In the genomic region with DNA sequence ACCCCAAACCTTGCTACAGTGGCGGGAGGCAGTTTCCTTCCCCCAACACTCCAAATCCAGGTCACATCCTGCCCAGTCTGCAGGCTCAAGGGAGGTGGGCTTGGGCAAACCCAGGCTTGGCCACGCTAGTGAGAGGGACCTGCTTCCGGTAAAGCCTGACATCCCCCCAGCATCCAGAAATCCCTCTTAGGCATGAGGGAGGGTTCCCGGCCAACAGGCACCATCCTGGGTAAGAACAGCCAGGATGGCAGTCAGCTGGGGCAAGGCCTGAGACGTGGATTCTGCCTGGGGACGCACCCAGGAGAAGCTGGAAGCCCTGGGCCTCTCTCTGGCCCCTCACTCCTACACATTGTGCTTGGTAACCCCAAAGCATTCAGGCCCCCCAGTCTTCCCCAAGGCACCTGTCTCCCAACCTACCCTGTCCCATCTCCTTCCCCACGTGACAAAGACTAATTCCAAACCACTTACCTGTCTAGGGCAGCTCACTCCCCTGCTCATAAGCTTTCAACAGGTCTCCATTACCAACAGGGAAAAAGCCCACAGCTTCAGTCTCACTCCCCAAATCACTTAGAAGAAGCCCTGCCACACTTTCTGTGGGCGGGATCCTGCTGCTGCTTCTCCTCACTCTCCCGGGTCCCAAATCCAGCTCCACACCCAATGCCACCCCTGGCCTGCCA, we compare ENCODE assay signal across 8 cellular contexts. TPM values are rescaled to one million over a fixed set of nuclear protein-coding genes. Genes with fewer than 3 reads are reported as not detected.
DNase-seq lines count a peak whose midpoint lies in the region; ATAC-seq and TF ChIP-seq lines count a peak whose summit lies in the region.

No MANE protein-coding gene starts in this region.

- no peaks in the 10 kb centered on the region for H4K20me1 ChIP-seq in KMS-11 (ENCODE audit: insufficient read depth)

- peak overlapping the region; percentile 86 for H3K4me3 Mint-ChIP-seq in natural killer cell

- no peak for DNase-seq in AG09309 (ENCODE audit: low read depth)
- peak in 1 of 61 donors; percentile 44 for DNase-seq in caudate nucleus (lab: John Stamatoyannopoulos, UW)
- no peak for DNase-seq in natural killer cell
- no peak for DNase-seq in hepatic stellate cell (ENCODE audit: low spot score)
- no peak for DNase-seq in HUDEP-2 (lab: John Stamatoyannopoulos, UW; ENCODE audit: unreplicated experiment in 76 of 76)
- DNase-seq in NCI-H526 treated with DMSO at 0.1 percent for 48 hours (lab: John Stamatoyannopoulos, UW): no peak

- no peaks in the 10 kb centered on the region for H3K27me3 ChIP-seq in KMS-11 (ENCODE audit: insufficient read depth, low read depth)

- H3K36me3 ChIP-seq in KMS-11 (ENCODE audit: insufficient read depth): no peaks in the 10 kb centered on the region

- no peaks in the 10 kb centered on the region for H3K9me3 Mint-ChIP-seq in natural killer cell

- intact Hi-C loops in natural killer cell (cut with micrococcal nuclease): no loop called here

- H3K27ac ChIP-seq in KMS-11 (peak overlapping the region; percentile 42), caudate nucleus (ENCODE audit: low read depth, low read length) (peak overlapping the region; percentile 92)

- ATAC-seq in natural killer cell (no peak), GM19455 (IDR thresholded peaks at IDR 0.05; ENCODE audit: unreplicated experiment) (no peak)

- peak overlapping the region; percentile 96 for H3K4me2 ChIP-seq in KMS-11

- peaks cover 26 to 44% of the 10 kb centered on the region in 2 donors for H3K4me1 Mint-ChIP-seq in natural killer cell

- peak overlapping the region; percentile 44; the same call in 1 of the 2 replicates for H3K9ac ChIP-seq in KMS-11

- H2AFZ ChIP-seq in KMS-11 (ENCODE audit: low read depth): peak overlapping the region; percentile 56

- H3K4me1 ChIP-seq in KMS-11 (ENCODE audit: low read depth, poor library complexity, severe bottlenecking): peaks cover 51% of the 10 kb centered on the region

- H3K4me3 ChIP-seq in AG09309 (ENCODE audit: control insufficient read depth, low read depth, low read length) (peak overlapping the region; percentile 96), KMS-11 (IDR thresholded peaks at IDR 0.05; ENCODE audit: insufficient read depth, low read depth, low read length) (no peak overlapping the region)

- H3K36me3 Mint-ChIP-seq in natural killer cell: no peaks in the 10 kb centered on the region

- no peaks in the 10 kb centered on the region for H3K27me3 Mint-ChIP-seq in natural killer cell (ENCODE audit: low read depth in 2 of 2)

- peaks cover 9% of the 10 kb centered on the region; the same call in 1 of the 2 replicates for H3K79me2 ChIP-seq in KMS-11 (ENCODE audit: insufficient read depth, low read depth)

- peak overlapping the region; percentile 89 for H3K27ac Mint-ChIP-seq in natural killer cell

- TF ChIP-seq CTCF in AG09309 (IDR thresholded peaks at IDR 0.05; ENCODE audit: control insufficient read depth, insufficient read depth, low read depth, low read length, missing control alignments): no peak
- no peak for TF ChIP-seq CTCF in KMS-11 (conservative IDR thresholded peaks at IDR 0.05; ENCODE audit: low read depth, low read length)
- no peak for TF ChIP-seq CTCF in natural killer cell (IDR thresholded peaks at IDR 0.05)

RNA-seq across cellular contexts. Expression of a gene that starts 2.1 kb away (rescaled TPM):
- total RNA-seq in natural killer cell: under 1 TPM; 0.25 to 0.41 (median 0.33) TPM

RNA-seq across cellular contexts. Expression of a gene that starts 2.5 kb away (rescaled TPM):
- 1 to 10 TPM in 2 of 3 donors, under 1 TPM in 1; 0.80 to 2.2 (median 1.1) TPM for total RNA-seq in natural killer cell

RNA-seq across cellular contexts. Expression of a gene that starts 10.0 kb away (rescaled TPM):
- 10 to 100 TPM in 2 of 3 donors, 1 to 10 TPM in 1; 9.7 to 18.1 (median 13.4) TPM for total RNA-seq in natural killer cell

RNA-seq across cellular contexts. Expression of a gene that starts 22.0 kb away (rescaled TPM):
- 1 to 10 TPM; 4.6 to 5.6 (median 4.7) TPM for total RNA-seq in natural killer cell

RNA-seq across cellular contexts. Expression of a gene that starts 55.9 kb away (rescaled TPM):
- 1 to 10 TPM; 4.7 to 6.6 (median 6.2) TPM for total RNA-seq in natural killer cell
